ENCODE assay signal across 9 cellular contexts in the genomic region with DNA sequence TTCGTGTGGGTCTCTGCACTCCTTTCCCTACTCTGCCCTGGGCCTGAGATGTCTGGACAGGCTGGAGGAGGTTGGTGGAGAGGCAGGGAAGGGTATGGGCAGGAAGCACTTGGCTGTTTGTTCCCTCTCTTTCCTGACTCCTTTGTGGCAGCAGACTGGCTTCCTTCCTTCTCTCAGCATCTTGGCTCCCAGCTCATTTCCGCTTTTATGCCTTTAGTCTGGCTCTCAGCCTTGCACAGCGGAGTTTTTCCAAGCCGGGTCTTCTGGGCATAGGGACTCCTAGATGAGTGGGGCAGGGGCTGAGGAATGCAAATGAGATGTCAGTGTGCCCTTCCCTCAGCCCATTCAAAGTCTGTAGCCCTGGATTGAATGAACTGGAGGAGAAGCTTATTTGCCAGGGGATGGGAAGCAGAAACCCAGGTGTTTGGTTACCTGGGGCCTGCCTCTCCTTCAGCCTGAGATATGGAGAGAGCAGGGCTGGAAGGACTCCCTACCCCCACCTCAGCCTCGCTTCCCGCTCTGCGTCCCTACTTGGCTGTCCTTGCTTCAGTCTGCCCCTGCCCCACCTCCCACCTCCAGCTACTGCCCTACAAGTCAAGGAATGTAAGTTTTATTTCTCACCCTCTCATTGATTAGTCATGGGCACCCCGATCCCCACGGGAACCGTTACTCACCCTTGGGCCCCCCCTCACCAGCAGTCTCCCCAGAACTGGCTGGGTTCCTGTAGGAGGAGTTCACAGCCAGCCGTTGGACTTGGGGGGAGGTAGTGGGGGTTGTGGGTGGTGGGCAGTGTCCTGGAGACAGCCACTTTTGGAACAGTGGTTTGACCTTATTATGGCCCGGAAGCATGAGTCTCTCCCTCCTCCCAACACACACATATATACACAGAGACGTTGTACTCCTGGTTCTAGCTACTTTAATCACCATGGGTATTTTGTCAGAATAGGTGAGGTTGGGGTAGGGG. TPM values are rescaled to one million over a fixed set of nuclear protein-coding genes. Genes with fewer than 3 reads are reported as not detected.
DNase-seq lines count a peak whose midpoint lies in the region; ATAC-seq and TF ChIP-seq lines count a peak whose summit lies in the region.
"Had no signal": no experiment of that assay in that cellular context is flagged by ENCODE, and none has a peak within 500 bp of the region (broad histone marks: within the 10 kb centered on the region; RNA-seq: fewer than 3 reads in every experiment).

No MANE protein-coding gene starts in this region.

- WGBS in esophagus, 2 donors = 44 to 46% methylated on average over 13 of the region's 13 CpGs

- no peaks in the 10 kb centered on the region for H3K9me3 Mint-ChIP-seq in CD4-positive, alpha-beta memory T cell
- H3K9me3 Mint-ChIP-seq in natural killer cell = no peaks in the 10 kb centered on the region

- CTCF ChIA-PET in CD4-positive, alpha-beta memory T cell (lab: Charles Lee; ENCODE audit: partially characterized antibody) = interaction anchor here (1.0 to 29.3 kb wide), 8 partner anchors 10 to 134 kb away, joined by 3 to 938 read pairs (median 6); partner anchors contain the start of gene ITGA5

- intact Hi-C loops in CD4-positive, alpha-beta memory T cell (cut with micrococcal nuclease) = no loop called here
- intact Hi-C loops in natural killer cell (cut with micrococcal nuclease) = no loop called here

- ATAC-seq in natural killer cell (peak; percentile 42 to 73 (median 61)), GM21619 (IDR thresholded peaks at IDR 0.05; ENCODE audit: unreplicated experiment) (no peak), HG02610 (IDR thresholded peaks at IDR 0.05; ENCODE audit: unreplicated experiment) (no peak), GM19395 (IDR thresholded peaks at IDR 0.05; ENCODE audit: unreplicated experiment) (no peak)

- no peaks in the 10 kb centered on the region for H3K36me3 ChIP-seq in CD4-positive, alpha-beta memory T cell (ENCODE audit: insufficient read depth, low read length)
- H3K36me3 ChIP-seq in esophagus (ENCODE audit: control insufficient read depth in 2 of 2, insufficient read depth in 2 of 2, low read length in 1 of 2) = no peaks in the 10 kb centered on the region

- peak overlapping the region in 4 of 8 donors; percentile 4 to 19 (median 12) for H3K4me3 Mint-ChIP-seq in CD4-positive, alpha-beta memory T cell
- H3K4me3 Mint-ChIP-seq in natural killer cell = peak overlapping the region; percentile 46

- H3K9me3 ChIP-seq in CD4-positive, alpha-beta memory T cell (ENCODE audit: control insufficient read depth in 1 of 2, low read length in 2 of 2) = no peaks in the 10 kb centered on the region
- no peaks in the 10 kb centered on the region for H3K9me3 ChIP-seq in esophagus (ENCODE audit: control insufficient read depth in 2 of 2, insufficient read depth in 1 of 2, low read depth in 1 of 2, low read length in 1 of 2)

- no peaks in the 10 kb centered on the region for H3K36me3 Mint-ChIP-seq in CD4-positive, alpha-beta memory T cell
- H3K36me3 Mint-ChIP-seq in natural killer cell = no peaks in the 10 kb centered on the region

- no peak for DNase-seq in CD4-positive, alpha-beta memory T cell
- DNase-seq in RKO (ENCODE audit: low spot score) (peak; percentile 77), natural killer cell (peak; percentile 47), retina (no peak)
- DNase-seq: NCI-H510A had no signal

- POLR2A ChIA-PET in CD4-positive, alpha-beta memory T cell (lab: Charles Lee; ENCODE audit: partially characterized antibody) = interaction anchor here (0.9 to 7.4 kb wide), 7 partner anchors 10 to 29 kb away, joined by 3 to 64 read pairs (median 5); partner anchors contain the start of gene ITGA5

- no peak for TF ChIP-seq CTCF in natural killer cell (IDR thresholded peaks at IDR 0.05)

- H3K27me3 ChIP-seq in CD4-positive, alpha-beta memory T cell (ENCODE audit: insufficient read depth, low read length) = no peaks in the 10 kb centered on the region
- H3K27me3 ChIP-seq in esophagus (ENCODE audit: control insufficient read depth in 1 of 2, insufficient read depth in 2 of 2, low read length in 2 of 2) = no peaks in the 10 kb centered on the region

- H3K4me1 ChIP-seq in CD4-positive, alpha-beta memory T cell (ENCODE audit: insufficient read depth, low read length) = peaks cover 43% of the 10 kb centered on the region
- peaks cover 5 to 9% of the 10 kb centered on the region in 2 donors for H3K4me1 ChIP-seq in esophagus (ENCODE audit: control insufficient read depth in 2 of 2, insufficient read depth in 2 of 2, low read length in 1 of 2)

- H3K4me1 Mint-ChIP-seq in CD4-positive, alpha-beta memory T cell = peaks cover 20 to 42% (median 36%) of the 10 kb centered on the region in 4 donors
- H3K4me1 Mint-ChIP-seq in natural killer cell = peaks cover 63 to 81% of the 10 kb centered on the region in 2 donors

- H3K4me3 ChIP-seq in CD4-positive, alpha-beta memory T cell (ENCODE audit: low read length in 2 of 2) = no peak overlapping the region
- no peak overlapping the region for H3K4me3 ChIP-seq in esophagus (ENCODE audit: low read depth in 1 of 2, low read length in 2 of 2)

- H3K27ac ChIP-seq in CD4-positive, alpha-beta memory T cell (ENCODE audit: low read depth, low read length) = no peak overlapping the region
- peak overlapping the region; percentile 66 to 82 for H3K27ac ChIP-seq in esophagus (ENCODE audit: low read depth in 2 of 2, low read length in 1 of 2)

- H3K27ac Mint-ChIP-seq in CD4-positive, alpha-beta memory T cell = peak overlapping the region in 5 of 7 donors; percentile 32 to 68 (median 43)
- peak overlapping the region; percentile 36 to 86 for H3K27ac Mint-ChIP-seq in natural killer cell

- H3K27me3 Mint-ChIP-seq in CD4-positive, alpha-beta memory T cell = no peaks in the 10 kb centered on the region
- H3K27me3 Mint-ChIP-seq in natural killer cell (ENCODE audit: low read depth in 2 of 2) = no peaks in the 10 kb centered on the region

RNA-seq across cellular contexts. Expression of gene ITGA5, which starts 9.3 kb away (rescaled TPM):
- total RNA-seq in CD4-positive, alpha-beta memory T cell = 100 to 1,000 TPM; 158 to 162 TPM
- polyA plus RNA-seq in CD4-positive, alpha-beta memory T cell = 10 to 100 TPM; 28.8 to 64.7 TPM
- 10 to 100 TPM; 20.0 to 42.8 TPM for polyA plus RNA-seq in esophagus
- 100 to 1,000 TPM; 177 to 232 (median 207) TPM for total RNA-seq in natural killer cell

RNA-seq across cellular contexts. Expression of gene ZNF385A, which starts 43.8 kb away (rescaled TPM):
- total RNA-seq in CD4-positive, alpha-beta memory T cell = 1 to 10 TPM; 1.8 to 2.1 TPM
- polyA plus RNA-seq in CD4-positive, alpha-beta memory T cell = not detected
- polyA plus RNA-seq in esophagus = 10 to 100 TPM; 44.6 to 49.9 TPM
- total RNA-seq in natural killer cell = 1 to 10 TPM; 5.4 to 9.8 (median 8.9) TPM

RNA-seq across cellular contexts. Expression of gene GTSF1, which starts 45.1 kb away (rescaled TPM):
- total RNA-seq in CD4-positive, alpha-beta memory T cell = 1 to 10 TPM; 4.2 to 7.0 TPM
- polyA plus RNA-seq in CD4-positive, alpha-beta memory T cell = 10 to 100 TPM; 15.8 to 38.5 TPM
- polyA plus RNA-seq in esophagus = under 1 TPM in 1 of 2 donors, not detected in 1; 0.16 TPM
- 1 to 10 TPM; 3.2 to 4.2 (median 4.0) TPM for total RNA-seq in natural killer cell

Comparison
In these comparisons a context has a peak if more than half of its experiments do, and no peak if none do; other contexts are left out.
1. DNase-seq: peak in RKO (single experiment) and natural killer cell (single experiment); none in CD4-positive, alpha-beta memory T cell (0 of 5) and retina (single experiment).
2. ATAC-seq: peak in natural killer cell (3 of 3); none in GM21619 (single experiment), HG02610 (single experiment) and GM19395 (single experiment).